Comparison of ENCODE assay signal across 8 cellular contexts in genomic region chr11:123511037-123511870, GRCh38.
DNase-seq lines count a peak whose midpoint lies in the region; ATAC-seq lines count a peak whose summit lies in the region.

No MANE protein-coding gene starts in this region.

- H3K27ac ChIP-seq in CD4-positive, CD25-positive, alpha-beta regulatory T cell (ENCODE audit: insufficient read depth, low read length, poor library complexity, severe bottlenecking), result no peak overlapping the region

- no peak overlapping the region for H3K4me3 Mint-ChIP-seq in CD4-positive, CD25-positive, alpha-beta regulatory T cell
- no peak overlapping the region for H3K4me3 Mint-ChIP-seq in activated CD4-positive, alpha-beta memory T cell treated with anti-CD3 and anti-CD28 coated beads, Interleukin-2, amount 10 ng/mL, durations not matched to agents 7 days and 5 days

- POLR2A ChIA-PET in activated CD4-positive, alpha-beta memory T cell treated with anti-CD3 and anti-CD28 coated beads, Interleukin-2, amount 10 ng/mL, durations not matched to agents 7 days and 5 days (lab: Charles Lee), result interaction anchor here (1.0 kb wide), 1 partner anchor 10 kb away, joined by 3 read pairs; no protein-coding TSS in a partner anchor

- no peaks in the 10 kb centered on the region for H3K9me3 Mint-ChIP-seq in CD4-positive, CD25-positive, alpha-beta regulatory T cell
- H3K9me3 Mint-ChIP-seq in activated CD4-positive, alpha-beta memory T cell treated with anti-CD3 and anti-CD28 coated beads, Interleukin-2, amount 10 ng/mL, durations not matched to agents 7 days and 5 days, result no peaks in the 10 kb centered on the region

- ATAC-seq in CD4-positive, CD25-positive, alpha-beta regulatory T cell (ENCODE audit: low read depth in 2 of 2), result peak; percentile 69 to 81
- ATAC-seq in GM19395 (IDR thresholded peaks at IDR 0.05; ENCODE audit: unreplicated experiment) (peak; percentile 90), HG03521 (IDR thresholded peaks at IDR 0.05; ENCODE audit: unreplicated experiment) (peak; percentile 90)

- H3K9me3 ChIP-seq in CD4-positive, CD25-positive, alpha-beta regulatory T cell (ENCODE audit: control insufficient read depth in 2 of 2, low read length in 2 of 2), result no peaks in the 10 kb centered on the region

- DNase-seq in CD4-positive, CD25-positive, alpha-beta regulatory T cell, result peak; percentile 21 to 83 (median 36)
- DNase-seq in NCI-H82 (lab: John Stamatoyannopoulos, UW) (peak; percentile 97), lung microvascular endothelial cell (ENCODE audit: low read depth in 2 of 2) (peak; percentile 83 to 87)
- DNase-seq in activated CD4-positive, alpha-beta memory T cell treated with anti-CD3 and anti-CD28 coated beads, Interleukin-2, amount 10 ng/mL, durations not matched to agents 7 days and 5 days, result peak; percentile 78
- DNase-seq in effector CD4-positive, alpha-beta T cell, result peak; percentile 43
- peak; percentile 13 to 21 for DNase-seq in stimulated activated CD8-positive, alpha-beta memory T cell treated with anti-CD3 and anti-CD28 coated beads, Interleukin-15, amount 100 ng/mL, for 4 hours (ENCODE audit: low read depth in 2 of 2)

- H3K4me3 ChIP-seq in CD4-positive, CD25-positive, alpha-beta regulatory T cell (ENCODE audit: low read depth, low read length), result no peak overlapping the region

- H3K27me3 Mint-ChIP-seq in CD4-positive, CD25-positive, alpha-beta regulatory T cell, result no peaks in the 10 kb centered on the region
- no peaks in the 10 kb centered on the region for H3K27me3 Mint-ChIP-seq in activated CD4-positive, alpha-beta memory T cell treated with anti-CD3 and anti-CD28 coated beads, Interleukin-2, amount 10 ng/mL, durations not matched to agents 7 days and 5 days

- no peaks in the 10 kb centered on the region for H3K27me3 ChIP-seq in CD4-positive, CD25-positive, alpha-beta regulatory T cell (ENCODE audit: control insufficient read depth, insufficient read depth, low read length)

- H3K4me1 Mint-ChIP-seq in CD4-positive, CD25-positive, alpha-beta regulatory T cell, result peaks cover 0 to 13% (median 8%) of the 10 kb centered on the region in 4 donors
- H3K4me1 Mint-ChIP-seq in activated CD4-positive, alpha-beta memory T cell treated with anti-CD3 and anti-CD28 coated beads, Interleukin-2, amount 10 ng/mL, durations not matched to agents 7 days and 5 days, result peaks cover 48% of the 10 kb centered on the region

- peak overlapping the region in 1 of 3 donors; percentile 53 for H3K27ac Mint-ChIP-seq in CD4-positive, CD25-positive, alpha-beta regulatory T cell
- peak overlapping the region; percentile 23 for H3K27ac Mint-ChIP-seq in activated CD4-positive, alpha-beta memory T cell treated with anti-CD3 and anti-CD28 coated beads, Interleukin-2, amount 10 ng/mL, durations not matched to agents 7 days and 5 days

- H3K4me1 ChIP-seq in CD4-positive, CD25-positive, alpha-beta regulatory T cell (ENCODE audit: control insufficient read depth, insufficient read depth, low read length, poor library complexity, severe bottlenecking), result peaks cover 3% of the 10 kb centered on the region

- CTCF ChIA-PET in activated CD4-positive, alpha-beta memory T cell treated with anti-CD3 and anti-CD28 coated beads, Interleukin-2, amount 10 ng/mL, durations not matched to agents 7 days and 5 days (lab: Charles Lee), result interaction anchor here (0.6 to 2.3 kb wide), 23 partner anchors 8 to 250 kb away, joined by 3 to 12 read pairs (median 3); no protein-coding TSS in a partner anchor

- H3K36me3 Mint-ChIP-seq in CD4-positive, CD25-positive, alpha-beta regulatory T cell, result no peaks in the 10 kb centered on the region
- H3K36me3 Mint-ChIP-seq in activated CD4-positive, alpha-beta memory T cell treated with anti-CD3 and anti-CD28 coated beads, Interleukin-2, amount 10 ng/mL, durations not matched to agents 7 days and 5 days (ENCODE audit: low read depth), result peaks cover 38% of the 10 kb centered on the region

- no peaks in the 10 kb centered on the region for H3K36me3 ChIP-seq in CD4-positive, CD25-positive, alpha-beta regulatory T cell (ENCODE audit: control insufficient read depth, insufficient read depth, low read length)

Comparison
In these comparisons a context has a peak if more than half of its experiments do, and no peak if none do; other contexts are left out.
1. DNase-seq: peak in every context shown above with its lines; median percentile 97 in NCI-H82; 85 in lung microvascular endothelial cell; 78 in activated CD4-positive, alpha-beta memory T cell treated with anti-CD3 and anti-CD28 coated beads, Interleukin-2, amount 10 ng/mL, durations not matched to agents 7 days and 5 days; 43 in effector CD4-positive, alpha-beta T cell; 36 in CD4-positive, CD25-positive, alpha-beta regulatory T cell; 17 in stimulated activated CD8-positive, alpha-beta memory T cell treated with anti-CD3 and anti-CD28 coated beads, Interleukin-15, amount 100 ng/mL, for 4 hours.